ENCODE assay signal across 19 cellular contexts in genomic region chr2:66534461-66534860, GRCh38.
DNase-seq lines count a peak whose midpoint lies in the region; ATAC-seq and TF ChIP-seq lines count a peak whose summit lies in the region.
"Had no signal": no experiment of that assay in that cellular context is flagged by ENCODE, and none has a peak within 500 bp of the region (broad histone marks: within the 10 kb centered on the region; RNA-seq: fewer than 3 reads in every experiment).

No MANE protein-coding gene starts in this region.

- 42 to 70% methylated on average over 4 of the region's 4 CpGs for WGBS in gastroesophageal sphincter (ENCODE audit: low coverage in 1 of 2), 2 donors

- no peak for ATAC-seq in gastroesophageal sphincter
- no peak for ATAC-seq in HG02610 (IDR thresholded peaks at IDR 0.05; ENCODE audit: unreplicated experiment)
- ATAC-seq: Right ventricle myocardium inferior had no signal

- no peak overlapping the region for H3K4me3 Mint-ChIP-seq in HFFc6
- H3K4me3 Mint-ChIP-seq: B cell; CD4-positive, alpha-beta T cell; H9 had no signal

- peaks cover 0 to 5% of the 10 kb centered on the region in 2 donors for H3K36me3 ChIP-seq in gastroesophageal sphincter
- no peaks in the 10 kb centered on the region for H3K36me3 ChIP-seq in muscle layer of duodenum (ENCODE audit: control insufficient read depth in 1 of 2, insufficient read depth in 2 of 2, low read length in 2 of 2)

- no peak for TF ChIP-seq EP300 in gastroesophageal sphincter (IDR thresholded peaks at IDR 0.05)

- peaks cover 9% of the 10 kb centered on the region for H3K27me3 Mint-ChIP-seq in HFFc6 (ENCODE audit: insufficient read depth)
- H3K27me3 Mint-ChIP-seq: B cell; CD4-positive, alpha-beta T cell had no signal

- H3K27ac ChIP-seq in gastroesophageal sphincter (peak overlapping the region; percentile 32 to 52 (median 42)), muscle layer of duodenum (ENCODE audit: low read length) (peak overlapping the region; percentile 76)

- no peaks in the 10 kb centered on the region for H3K9me3 Mint-ChIP-seq in HFFc6
- H3K9me3 Mint-ChIP-seq: CD4-positive, alpha-beta T cell; H9 had no signal

- H3K9me3 ChIP-seq in gastroesophageal sphincter = no peaks in the 10 kb centered on the region
- no peaks in the 10 kb centered on the region for H3K9me3 ChIP-seq in muscle layer of duodenum (ENCODE audit: control insufficient read depth in 1 of 2, low read length in 2 of 2)

- H3K4me3 ChIP-seq in gastroesophageal sphincter (no peak overlapping the region), muscle layer of duodenum (ENCODE audit: low read depth in 1 of 2, low read length in 2 of 2) (no peak overlapping the region)

- H3K4me1 ChIP-seq in gastroesophageal sphincter (peaks cover 20 to 99% (median 36%) of the 10 kb centered on the region in 3 donors), muscle layer of duodenum (ENCODE audit: control insufficient read depth in 1 of 2, insufficient read depth in 2 of 2, low read length in 2 of 2) (peaks cover 0 to 51% of the 10 kb centered on the region in 2 donors)

- H3K27ac Mint-ChIP-seq in HFFc6 = peak overlapping the region; percentile 64; the same call in 1 of the 2 replicates
- H3K27ac Mint-ChIP-seq: B cell; CD4-positive, alpha-beta T cell; H9 had no signal

- H3K4me1 Mint-ChIP-seq in HFFc6 (ENCODE audit: low read depth) = peaks cover 66% of the 10 kb centered on the region
- H3K4me1 Mint-ChIP-seq: B cell had no signal

- H3K27me3 ChIP-seq in gastroesophageal sphincter (no peaks in the 10 kb centered on the region), muscle layer of duodenum (ENCODE audit: low read depth, low read length) (no peaks in the 10 kb centered on the region)

- TF ChIP-seq POLR2A in gastroesophageal sphincter (IDR thresholded peaks at IDR 0.05) = no peak

- DNase-seq in HFFc6 = no peak
- peak; percentile 28 for DNase-seq in superior temporal gyrus (ENCODE audit: extremely low spot score)
- DNase-seq in stimulated activated CD4-positive, alpha-beta T cell treated with anti-CD3 and anti-CD28 coated beads, Interleukin-4, amount 100 ng/mL, for 4 hours = no peak
- DNase-seq in NCI-H1105 treated with DMSO at 0.1 percent for 48 hours (lab: John Stamatoyannopoulos, UW) = no peak
- no peak for DNase-seq in RKO (ENCODE audit: low spot score)
- DNase-seq: Calu3; CD4-positive, alpha-beta T cell; DMS53; H9; KBM-7; MV-4-11; NCI-H1436 treated with DMSO at 0.1 percent for 48 hours; NCI-H2227 treated with DMSO at 0.1 percent for 48 hours; NCI-H524 had no signal

- no peak for TF ChIP-seq CTCF in HFFc6 (IDR thresholded peaks at IDR 0.05)
- no peak for TF ChIP-seq CTCF in gastroesophageal sphincter (IDR thresholded peaks at IDR 0.05)

- H3K36me3 Mint-ChIP-seq in HFFc6 (ENCODE audit: low read depth) = peaks cover 25% of the 10 kb centered on the region
